31 cellular contexts compared by ENCODE assay signal in genomic region chr15:73176579-73176978, GRCh38.
"Had no signal": no experiment of that assay in that cellular context is flagged by ENCODE, and none has a peak within 500 bp of the region (broad histone marks: within the 10 kb centered on the region; RNA-seq: fewer than 3 reads in every experiment).

No MANE protein-coding gene starts in this region.

- H3K9me3 ChIP-seq: adrenal gland, body of pancreas, colonic mucosa, esophagus squamous epithelium, gastroesophageal sphincter had no signal

- H3K27ac ChIP-seq: adrenal gland, body of pancreas, colonic mucosa, epithelial cell of prostate, esophagus squamous epithelium, gastroesophageal sphincter, WERI-Rb-1 had no signal

- H3K36me3 ChIP-seq: adrenal gland, colonic mucosa had no signal

- H3K27me3 ChIP-seq: adrenal gland, body of pancreas, colonic mucosa, esophagus squamous epithelium, gastroesophageal sphincter had no signal

- H3K4me1 ChIP-seq: adrenal gland, body of pancreas, colonic mucosa, esophagus squamous epithelium, gastroesophageal sphincter had no signal

- DNase-seq: activated B cell treated with CpG ODN at 0.5 μM for 24 hours; activated CD4-positive, alpha-beta T cell treated with anti-CD3 and anti-CD28 coated beads for 48 hours; activated CD4-positive, alpha-beta T cell treated with anti-CD3 and anti-CD28 coated beads, Interleukin-2, amount 50 U/mL, for 1 hour; activated CD4-positive, alpha-beta T cell treated with anti-CD3 and anti-CD28 coated beads, Interleukin-2, amount 50 U/mL, for 48 hours; activated CD8-positive, alpha-beta memory T cell treated with anti-CD3 and anti-CD28 coated beads for 24 hours; activated CD8-positive, alpha-beta T cell treated with anti-CD3 and anti-CD28 coated beads for 36 hours; activated effector memory CD4-positive, alpha-beta T cell treated with Interleukin-2 at 50 U/mL for 16 hours; activated gamma-delta T cell treated with Interleukin-2 at 50 U/mL for 16 hours; activated naive CD4-positive, alpha-beta T cell treated with anti-CD3 and anti-CD28 coated beads for 36 hours; activated naive CD8-positive, alpha-beta T cell treated with anti-CD3 and anti-CD28 coated beads for 36 hours; activated naive CD8-positive, alpha-beta T cell treated with anti-CD3 and anti-CD28 coated beads, Interleukin-2, amount 50 U/mL, for 24 hours; activated T-cell treated with anti-CD3 and anti-CD28 coated beads, Interleukin-2, amount 50 U/mL, for 4 hours; adrenal gland; amygdala; aorta; body of pancreas; caudate nucleus; cerebellar nuclear complex; colonic mucosa; effector CD8-positive, alpha-beta T cell; esophagus squamous epithelium; foreskin melanocyte; head of caudate nucleus; T-helper 1 cell; T-helper 17 cell; T1000; WERI-Rb-1 had no signal

- ATAC-seq: activated CD4-positive, CD25-positive, alpha-beta regulatory T cell treated with anti-CD3 and anti-CD28 coated beads, Interleukin-2, amount 50 U/mL, for 24 hours; activated CD8-positive, alpha-beta T cell treated with anti-CD3 and anti-CD28 coated beads for 36 hours; activated naive CD8-positive, alpha-beta T cell treated with anti-CD3 and anti-CD28 coated beads, Interleukin-2, amount 50 U/mL, for 24 hours; activated T-cell treated with anti-CD3 and anti-CD28 coated beads, Interleukin-2, amount 50 U/mL, for 4 hours; activated T-helper 17 cell treated with anti-CD3 and anti-CD28 coated beads, Interleukin-2, amount 50 U/mL, for 72 hours; body of pancreas; gastroesophageal sphincter; T-helper 17 cell had no signal

- H3K4me3 ChIP-seq: adrenal gland, body of pancreas, colonic mucosa, esophagus squamous epithelium, gastroesophageal sphincter had no signal
